In the genomic region with DNA sequence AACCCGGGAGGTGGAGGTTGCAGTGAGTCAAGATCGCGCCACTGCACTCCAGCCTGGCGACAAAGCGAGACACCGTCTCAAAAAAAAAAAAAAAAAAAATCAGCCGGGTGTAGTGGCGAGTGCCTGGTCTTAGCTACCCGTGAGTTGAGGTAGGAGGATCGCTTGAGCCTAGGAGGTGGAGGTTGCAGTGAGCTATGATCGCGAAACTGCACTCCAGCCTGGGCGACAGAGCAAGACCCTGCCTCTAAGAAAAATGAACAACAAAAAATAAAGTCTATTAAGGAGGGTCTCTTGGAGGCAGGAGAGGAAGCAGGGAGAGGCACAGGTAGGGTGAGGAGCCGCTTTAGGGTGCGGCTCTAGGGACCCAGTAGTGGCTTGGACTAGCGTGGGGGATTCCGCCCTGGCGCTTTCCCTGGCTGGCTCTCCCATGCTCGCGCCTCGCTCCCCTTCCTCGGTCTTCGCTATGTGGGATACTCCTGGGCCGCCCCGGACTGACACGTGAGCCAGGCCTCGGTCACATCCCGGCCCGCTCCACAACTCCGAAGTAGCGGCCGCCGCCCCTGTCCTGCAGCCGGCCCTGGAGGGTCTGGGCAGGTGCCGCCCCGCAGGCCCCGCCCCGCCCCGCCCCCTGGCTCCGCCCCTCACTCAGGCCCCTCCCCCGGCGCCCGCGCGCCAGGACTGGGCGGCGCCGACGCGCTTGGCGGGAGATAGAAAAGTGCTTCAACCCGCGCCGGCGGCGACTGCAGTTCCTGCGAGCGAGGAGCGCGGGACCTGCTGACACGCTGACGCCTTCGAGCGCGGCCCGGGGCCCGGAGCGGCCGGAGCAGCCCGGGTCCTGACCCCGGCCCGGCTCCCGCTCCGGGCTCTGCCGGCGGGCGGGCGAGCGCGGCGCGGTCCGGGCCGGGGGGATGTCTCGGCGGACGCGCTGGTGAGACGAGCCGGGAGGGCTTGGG, we compare ENCODE assay signal across 9 cellular contexts. TPM values are rescaled to one million over a fixed set of nuclear protein-coding genes. Genes with fewer than 3 reads are reported as not detected.
DNase-seq lines count a peak whose midpoint lies in the region; ATAC-seq and TF ChIP-seq lines count a peak whose summit lies in the region.
"Had no signal": no experiment of that assay in that cellular context is flagged by ENCODE, and none has a peak within 500 bp of the region (broad histone marks: within the 10 kb centered on the region; RNA-seq: fewer than 3 reads in every experiment).

Gene MYBL2, plus strand, starts transcription at position 739 of the 953 bp plus-strand sequence. Its CDS starts 170 bp downstream, at position 909.

- peaks cover 0 to 4% (median 4%) of the 10 kb centered on the region in 3 donors for H3K4me1 Mint-ChIP-seq in CD8-positive, alpha-beta memory T cell
- H3K4me1 Mint-ChIP-seq in nephron progenitor cell (peaks cover 26% of the 10 kb centered on the region), type B pancreatic cell (ENCODE audit: unreplicated experiment) (no peaks in the 10 kb centered on the region)

- peaks cover 8% of the 10 kb centered on the region for H3K4me1 ChIP-seq in CD8-positive, alpha-beta memory T cell (ENCODE audit: insufficient read depth, low read length)
- peaks cover 14% of the 10 kb centered on the region for H3K4me1 ChIP-seq in NT2/D1 (ENCODE audit: insufficient read depth, insufficient read length)

- H3K9me3 ChIP-seq in CD8-positive, alpha-beta memory T cell (ENCODE audit: low read length) = no peaks in the 10 kb centered on the region
- H3K9me3 ChIP-seq in NT2/D1 (ENCODE audit: insufficient read depth, low read length) = no peaks in the 10 kb centered on the region

- DNase-seq in CD8-positive, alpha-beta memory T cell = peak; percentile 55 to 76 (median 66)
- DNase-seq in NT2/D1 (ENCODE audit: low read depth, low spot score) (peak; percentile 71), erythroblast (lab: John Stamatoyannopoulos, UW) (peak; percentile 88 to 93), nephron progenitor cell (peak; percentile 82), type B pancreatic cell (ENCODE audit: extremely low spot score, unreplicated experiment) (peak; percentile 81)
- DNase-seq in activated CD8-positive, alpha-beta memory T cell treated with anti-CD3 and anti-CD28 coated beads, Interleukin-2, amount 50 U/mL, for 24 hours (ENCODE audit: extremely low read depth) = peak; percentile 15

- peak; percentile 74 for ATAC-seq in GM19328 (IDR thresholded peaks at IDR 0.05; ENCODE audit: unreplicated experiment)
- ATAC-seq in HG03520 (IDR thresholded peaks at IDR 0.05; ENCODE audit: unreplicated experiment) = peak; percentile 69

- peak within 1 kb of the TSS in 1 of 8 donors; percentile 40 for H3K27ac Mint-ChIP-seq in CD8-positive, alpha-beta memory T cell
- no peak within 1 kb of the TSS for H3K27ac Mint-ChIP-seq in nephron progenitor cell
- no peak within 1 kb of the TSS for H3K27ac Mint-ChIP-seq in type B pancreatic cell

- TF ChIP-seq CTCF in nephron progenitor cell (IDR thresholded peaks at IDR 0.05) (no peak), type B pancreatic cell (conservative IDR thresholded peaks at IDR 0.05) (no peak)

- peak within 1 kb of the TSS; percentile 38 for H3K27ac ChIP-seq in CD8-positive, alpha-beta memory T cell (ENCODE audit: low read depth, low read length)
- H3K27ac ChIP-seq: epithelial cell of prostate had no signal

- TF ChIP-seq POLR2A in erythroblast (IDR thresholded peaks at IDR 0.05; ENCODE audit: low read length) = no peak

- no peaks in the 10 kb centered on the region for H3K9me3 Mint-ChIP-seq in CD8-positive, alpha-beta memory T cell
- H3K9me3 Mint-ChIP-seq in nephron progenitor cell (no peaks in the 10 kb centered on the region), type B pancreatic cell (no peaks in the 10 kb centered on the region)

- CTCF ChIA-PET in CD8-positive, alpha-beta memory T cell (lab: Charles Lee) = no interaction called here

- peaks cover 6% of the 10 kb centered on the region for H3K27me3 ChIP-seq in CD8-positive, alpha-beta memory T cell (ENCODE audit: insufficient read depth, low read length, poor library complexity, severe bottlenecking)
- no peaks in the 10 kb centered on the region for H3K27me3 ChIP-seq in NT2/D1 (ENCODE audit: insufficient read depth, insufficient read length)

- peak within 1 kb of the TSS; percentile 53 for H3K4me3 ChIP-seq in CD8-positive, alpha-beta memory T cell (ENCODE audit: low read length)
- peak within 1 kb of the TSS; percentile 91 for H3K4me3 ChIP-seq in NT2/D1 (ENCODE audit: insufficient read length, low read depth)

- H3K36me3 ChIP-seq in CD8-positive, alpha-beta memory T cell (ENCODE audit: insufficient read depth, low read length) = no peaks in the 10 kb centered on the region
- peaks cover 28% of the 10 kb centered on the region for H3K36me3 ChIP-seq in NT2/D1 (ENCODE audit: insufficient read depth, insufficient read length, low read length)

- POLR2A ChIA-PET in CD8-positive, alpha-beta memory T cell (lab: Charles Lee) = no interaction called here

- H3K9ac ChIP-seq in NT2/D1 (ENCODE audit: insufficient read length, low read depth) = peak within 1 kb of the TSS; percentile 97

- H3K27me3 Mint-ChIP-seq in CD8-positive, alpha-beta memory T cell = peaks cover 21 to 32% of the 10 kb centered on the region in 2 donors
- H3K27me3 Mint-ChIP-seq in nephron progenitor cell (ENCODE audit: low read depth, poor library complexity) = peaks cover 14% of the 10 kb centered on the region
- H3K27me3 Mint-ChIP-seq in type B pancreatic cell = peaks cover 8% of the 10 kb centered on the region

- H3K36me3 Mint-ChIP-seq in CD8-positive, alpha-beta memory T cell = no peaks in the 10 kb centered on the region
- H3K36me3 Mint-ChIP-seq in nephron progenitor cell (ENCODE audit: low read depth) = no peaks in the 10 kb centered on the region
- H3K36me3 Mint-ChIP-seq in type B pancreatic cell = no peaks in the 10 kb centered on the region

- H3K4me3 Mint-ChIP-seq in CD8-positive, alpha-beta memory T cell = peak within 1 kb of the TSS; percentile 29 to 77 (median 59)
- H3K4me3 Mint-ChIP-seq in nephron progenitor cell (peak within 1 kb of the TSS; percentile 84), type B pancreatic cell (peak within 1 kb of the TSS; percentile 83)

RNA-seq across cellular contexts. Expression of gene MYBL2, which starts in this region (rescaled TPM):
- total RNA-seq in CD8-positive, alpha-beta memory T cell = 10 to 100 TPM; 78.3 to 78.6 TPM
- polyA plus RNA-seq in CD8-positive, alpha-beta memory T cell = 0.20 TPM
- 29.4 and 51.0 TPM in 2 replicates for total RNA-seq in type B pancreatic cell (ENCODE audit: low replicate concordance)

Comparison
In these comparisons a context has a peak if more than half of its experiments do, and no peak if none do; other contexts are left out.
1. Peak in every context shown above with its lines: DNase-seq, ATAC-seq, H3K4me3 ChIP-seq and H3K27ac ChIP-seq.
2. DNase-seq: peak in every context shown above with its lines; median percentile 90 in erythroblast; 82 in nephron progenitor cell; 81 in type B pancreatic cell; 71 in NT2/D1; 66 in CD8-positive, alpha-beta memory T cell; 15 in activated CD8-positive, alpha-beta memory T cell treated with anti-CD3 and anti-CD28 coated beads, Interleukin-2, amount 50 U/mL, for 24 hours.